ENCODE assay signal across 8 cellular contexts in genomic region chr4:123555500-123556273, GRCh38.
DNase-seq lines count a peak whose midpoint lies in the region; ATAC-seq lines count a peak whose summit lies in the region.

No MANE protein-coding gene starts in this region.

- peak; percentile 70 for DNase-seq in Caki2 (ENCODE audit: low read depth)
- DNase-seq in OCI-M1 (lab: John Stamatoyannopoulos, UW), result peak; percentile 77
- no peak for DNase-seq in cerebellum (ENCODE audit: low spot score)
- no peak for DNase-seq in middle frontal gyrus (ENCODE audit: extremely low spot score, low spot score)

- ATAC-seq in GM18870 (IDR thresholded peaks at IDR 0.05; ENCODE audit: unreplicated experiment) (no peak), GM19455 (IDR thresholded peaks at IDR 0.05; ENCODE audit: unreplicated experiment) (no peak)

- H3K36me3 ChIP-seq in esophagus (ENCODE audit: control insufficient read depth in 2 of 2, insufficient read depth in 2 of 2, low read length in 1 of 2) (no peaks in the 10 kb centered on the region), muscle layer of duodenum (ENCODE audit: control insufficient read depth in 1 of 2, insufficient read depth in 2 of 2, low read length in 2 of 2) (no peaks in the 10 kb centered on the region)

- no peaks in the 10 kb centered on the region for H3K4me1 ChIP-seq in esophagus (ENCODE audit: control insufficient read depth in 2 of 2, insufficient read depth in 2 of 2, low read length in 1 of 2)
- peaks cover 18 to 24% of the 10 kb centered on the region in 2 donors for H3K4me1 ChIP-seq in muscle layer of duodenum (ENCODE audit: control insufficient read depth in 1 of 2, insufficient read depth in 2 of 2, low read length in 2 of 2)

- WGBS in esophagus, 2 donors, result 16 to 23% methylated on average over 10 of the region's 10 CpGs

- H3K4me3 ChIP-seq in esophagus (ENCODE audit: low read depth in 1 of 2, low read length in 2 of 2) (no peak overlapping the region), muscle layer of duodenum (ENCODE audit: low read depth in 1 of 2, low read length in 2 of 2) (no peak overlapping the region)

- peak overlapping the region; percentile 79 to 81 for H3K27ac ChIP-seq in esophagus (ENCODE audit: low read depth in 2 of 2, low read length in 1 of 2)
- H3K27ac ChIP-seq in muscle layer of duodenum (ENCODE audit: low read length), result peak overlapping the region; percentile 88

- in situ Hi-C loops in Caki2 (cut with HindIII; ENCODE audit: low pct_unique_long_range_greater_than_20kb, low sequenced_read_pairs), result no loop called here

- H3K9me3 ChIP-seq in esophagus (ENCODE audit: control insufficient read depth in 2 of 2, insufficient read depth in 1 of 2, low read depth in 1 of 2, low read length in 1 of 2), result no peaks in the 10 kb centered on the region
- no peaks in the 10 kb centered on the region for H3K9me3 ChIP-seq in muscle layer of duodenum (ENCODE audit: control insufficient read depth in 1 of 2, low read length in 2 of 2)

- no peaks in the 10 kb centered on the region for H3K27me3 ChIP-seq in esophagus (ENCODE audit: control insufficient read depth in 1 of 2, insufficient read depth in 2 of 2, low read length in 2 of 2)
- H3K27me3 ChIP-seq in muscle layer of duodenum (ENCODE audit: low read depth, low read length), result no peaks in the 10 kb centered on the region

Comparison
In these comparisons a context has a peak if more than half of its experiments do, and no peak if none do; other contexts are left out.
1. DNase-seq: peak in Caki2 (single experiment) and OCI-M1 (single experiment); none in cerebellum (single experiment) and middle frontal gyrus (single experiment).